ENCODE assay signal across 11 cellular contexts in the genomic region with DNA sequence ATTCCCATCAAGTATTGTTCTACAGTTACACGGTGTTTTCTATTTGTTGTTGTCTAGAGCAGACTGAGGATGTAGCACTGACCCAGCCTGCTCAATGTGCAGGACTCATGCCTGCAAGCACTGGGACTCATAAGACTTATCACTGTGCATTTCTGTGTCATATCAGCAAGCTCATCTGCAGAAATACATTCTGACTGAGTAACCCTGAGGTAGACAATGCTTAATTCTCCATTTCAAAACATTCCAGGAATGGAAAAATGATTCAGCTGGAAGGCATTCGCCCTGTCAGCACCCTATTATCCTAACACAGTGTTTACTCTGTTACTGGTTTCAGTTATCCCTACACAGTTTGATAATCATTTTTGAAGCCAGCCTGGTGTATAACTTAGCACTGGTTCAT.
DNase-seq lines count a peak whose midpoint lies in the region; ATAC-seq and TF ChIP-seq lines count a peak whose summit lies in the region.
"Had no signal": no experiment of that assay in that cellular context is flagged by ENCODE, and none has a peak within 500 bp of the region (broad histone marks: within the 10 kb centered on the region; RNA-seq: fewer than 3 reads in every experiment).

No MANE protein-coding gene starts in this region.

- POLR2A ChIA-PET in BJ (lab: Charles Lee), result no interaction called here

- BruUV-seq in mammary epithelial cell (replicated peaks; lab: Mats Ljungman, UMichigan), result no TSS peak

- intact Hi-C loops in mammary epithelial cell (cut with micrococcal nuclease), result loop anchor here (10.0 kb wide), 2 partner anchors 49 to 189 kb away; no protein-coding TSS in a partner anchor
- intact Hi-C loops in right cardiac atrium (cut with DNase I), result no loop called here

- ATAC-seq in right cardiac atrium, result no peak
- ATAC-seq: body of pancreas had no signal

- H4K20me1 ChIP-seq in mammary epithelial cell (ENCODE audit: insufficient read depth, low read length), result no peaks in the 10 kb centered on the region

- H3K4me3 ChIP-seq in BJ (ENCODE audit: low read depth, low read length) (no peak overlapping the region), mammary epithelial cell (replicated peaks in 1 of 3; ENCODE audit: insufficient read depth in 1 of 3, low read depth in 2 of 3, low read length in 3 of 3) (no peak overlapping the region), right cardiac atrium (ENCODE audit: low read length) (no peak overlapping the region)
- H3K4me3 ChIP-seq: body of pancreas, upper lobe of left lung had no signal

- no peak overlapping the region for H2AFZ ChIP-seq in mammary epithelial cell (ENCODE audit: low read depth, low read length)

- H3K9me3 ChIP-seq in mammary epithelial cell (replicated peaks; ENCODE audit: insufficient read depth, low read length) (no peaks in the 10 kb centered on the region), right cardiac atrium (ENCODE audit: control insufficient read depth, low read length) (no peaks in the 10 kb centered on the region)
- H3K9me3 ChIP-seq: body of pancreas, upper lobe of left lung had no signal

- H3K4me1 ChIP-seq in mammary epithelial cell (ENCODE audit: insufficient read depth, low read length), result peaks cover 8% of the 10 kb centered on the region
- H3K4me1 ChIP-seq in right cardiac atrium (ENCODE audit: control insufficient read depth, insufficient read depth, low read length), result no peaks in the 10 kb centered on the region
- H3K4me1 ChIP-seq: body of pancreas, upper lobe of left lung had no signal

- no peak overlapping the region for H3K9ac ChIP-seq in mammary epithelial cell (ENCODE audit: insufficient read depth, low read length)

- in situ Hi-C loops in mammary epithelial cell (cut with MboI; ENCODE audit: low sequenced_read_pairs in 2 of 2), result no loop called here

- WGBS in mammary epithelial cell (ENCODE audit: low coverage, missing lambda C conversion rate), result 0% methylated on average over 2 of the region's 2 CpGs
- 35% methylated on average over 2 of the region's 2 CpGs for WGBS in right cardiac atrium

- CTCF ChIA-PET in BJ (lab: Yijun Ruan, JAX), result no interaction called here
- CTCF ChIA-PET in mammary epithelial cell (lab: Charles Lee; ENCODE audit: low non-redundant PET), result no interaction called here

- H3K27me3 ChIP-seq in BJ (ENCODE audit: control insufficient read depth, insufficient read depth, low read length), result no peaks in the 10 kb centered on the region
- H3K27me3 ChIP-seq in mammary epithelial cell (ENCODE audit: insufficient read depth, low read length), result no peaks in the 10 kb centered on the region
- no peaks in the 10 kb centered on the region for H3K27me3 ChIP-seq in right cardiac atrium (ENCODE audit: control insufficient read depth, insufficient read depth)
- H3K27me3 ChIP-seq: body of pancreas, upper lobe of left lung had no signal

- no peaks in the 10 kb centered on the region for H3K79me2 ChIP-seq in mammary epithelial cell (ENCODE audit: insufficient read depth, low read length)

- peak; percentile 80 for DNase-seq in BJ (ENCODE audit: low read depth)
- peak; percentile 73 for DNase-seq in LHCN-M2 (ENCODE audit: low read depth)
- peak; percentile 90 for DNase-seq in mammary epithelial cell
- peak; percentile 64 to 89 for DNase-seq in lung microvascular endothelial cell (ENCODE audit: low read depth in 2 of 2)
- DNase-seq in DMS79 treated with DMSO at 0.1 percent for 48 hours (lab: John Stamatoyannopoulos, UW), result no peak
- no peak for DNase-seq in OCI-M2 (lab: John Stamatoyannopoulos, UW; ENCODE audit: unreplicated experiment)
- no peak for DNase-seq in stimulated activated naive CD4-positive, alpha-beta T cell (lab: John Stamatoyannopoulos, UW)
- DNase-seq in right cardiac atrium, result no peak
- DNase-seq: body of pancreas, NCI-H526, upper lobe of left lung had no signal

- H3K36me3 ChIP-seq in BJ (ENCODE audit: control insufficient read depth, insufficient read depth, low read length), result no peaks in the 10 kb centered on the region
- no peaks in the 10 kb centered on the region for H3K36me3 ChIP-seq in mammary epithelial cell (ENCODE audit: insufficient read depth, low read length)
- H3K36me3 ChIP-seq: upper lobe of left lung had no signal

- peak overlapping the region; percentile 81 for H3K27ac ChIP-seq in mammary epithelial cell (ENCODE audit: insufficient read depth, low read depth, low read length)
- no peak overlapping the region for H3K27ac ChIP-seq in right cardiac atrium (ENCODE audit: low read length)
- H3K27ac ChIP-seq: body of pancreas, upper lobe of left lung had no signal

- dilution Hi-C loops in mammary epithelial cell (cut with HindIII; ENCODE audit: low sequenced_read_pairs), result no loop called here

- peak overlapping the region; percentile 51 for H3K4me2 ChIP-seq in mammary epithelial cell (ENCODE audit: insufficient read depth, low read depth, low read length)

- no peak for TF ChIP-seq CTCF in BJ (IDR thresholded peaks at IDR 0.05; ENCODE audit: insufficient read depth, low read depth, low read length)
- no peak for TF ChIP-seq CTCF in mammary epithelial cell (conservative IDR thresholded peaks at IDR 0.05 in 1 of 2, IDR thresholded peaks at IDR 0.05 in 1 of 2; ENCODE audit: extremely low read depth in 1 of 2, insufficient read depth in 1 of 2, low read depth in 1 of 2, low read length in 2 of 2)

Comparison
In these comparisons a context has a peak if more than half of its experiments do, and no peak if none do; other contexts are left out.
1. DNase-seq: peak in BJ (single experiment), LHCN-M2 (single experiment), mammary epithelial cell (single experiment) and lung microvascular endothelial cell (2 of 2); none in DMS79 treated with DMSO at 0.1 percent for 48 hours (single experiment), OCI-M2 (single experiment), stimulated activated naive CD4-positive, alpha-beta T cell (0 of 6) and right cardiac atrium (0 of 3).